In the genomic region with DNA sequence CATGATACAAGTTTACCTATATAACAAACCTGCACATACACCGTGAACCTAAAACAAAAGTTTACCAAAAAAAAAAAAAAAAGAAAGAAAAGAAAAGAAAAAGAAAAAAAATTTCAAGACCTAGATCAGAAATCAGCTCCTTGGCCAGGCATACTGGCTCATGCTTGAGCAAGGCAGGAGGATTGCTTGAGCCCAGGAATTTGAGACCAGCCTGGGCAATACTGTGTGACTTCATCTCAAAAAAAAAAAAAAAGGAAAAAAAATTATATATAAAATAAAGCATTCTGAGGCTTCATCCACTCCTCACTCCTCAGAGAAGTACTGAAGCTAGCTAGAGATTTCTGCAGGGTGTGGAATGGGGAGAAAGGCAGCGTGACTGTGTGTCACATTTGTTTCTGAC, we compare ENCODE assay signal across 21 cellular contexts. TPM values are rescaled to one million over a fixed set of nuclear protein-coding genes. Genes with fewer than 3 reads are reported as not detected.
DNase-seq lines count a peak whose midpoint lies in the region; ATAC-seq and TF ChIP-seq lines count a peak whose summit lies in the region.
"Had no signal": no experiment of that assay in that cellular context is flagged by ENCODE, and none has a peak within 500 bp of the region (broad histone marks: within the 10 kb centered on the region; RNA-seq: fewer than 3 reads in every experiment).

No MANE protein-coding gene starts in this region.

- H3K4me3 ChIP-seq in gastroesophageal sphincter (no peak overlapping the region), gastrocnemius medialis (no peak overlapping the region)
- H3K4me3 ChIP-seq: suprapubic skin had no signal

- H3K27me3 Mint-ChIP-seq in Calu3 (ENCODE audit: unreplicated experiment): no peaks in the 10 kb centered on the region

- H3K9me3 ChIP-seq in gastroesophageal sphincter: no peaks in the 10 kb centered on the region
- H3K9me3 ChIP-seq in gastrocnemius medialis: no peaks in the 10 kb centered on the region
- H3K9me3 ChIP-seq: suprapubic skin had no signal

- TF ChIP-seq POLR2A in gastroesophageal sphincter (IDR thresholded peaks at IDR 0.05) (no peak), gastrocnemius medialis (IDR thresholded peaks at IDR 0.05) (no peak)

- CTCF ChIA-PET in Calu3 (lab: Charles Lee): no interaction called here

- intact Hi-C loops in Calu3 (cut with micrococcal nuclease; ENCODE audit: unreplicated experiment) (no loop called here), gastrocnemius medialis (cut with DNase I; ENCODE audit: low total_unique reads) (no loop called here)

- TF ChIP-seq CTCF in Calu3 (IDR thresholded peaks at IDR 0.05; ENCODE audit: unreplicated experiment): no peak
- TF ChIP-seq CTCF in gastroesophageal sphincter (IDR thresholded peaks at IDR 0.05): no peak
- TF ChIP-seq CTCF in gastrocnemius medialis (IDR thresholded peaks at IDR 0.05 in 4 of 5, conservative IDR thresholded peaks at IDR 0.05 in 1 of 5): no peak
- no peak for TF ChIP-seq CTCF in GM10266 (IDR thresholded peaks at IDR 0.05; ENCODE audit: control insufficient read depth, insufficient read depth, low read depth, missing control alignments)

- H3K9me3 Mint-ChIP-seq in Calu3 (ENCODE audit: low read depth, unreplicated experiment): no peaks in the 10 kb centered on the region

- WGBS in gastroesophageal sphincter (ENCODE audit: low coverage in 1 of 2), 2 donors: 83 to 90% methylated on average over 2 of the region's 2 CpGs

- TF ChIP-seq EP300 in gastroesophageal sphincter (IDR thresholded peaks at IDR 0.05): no peak

- H3K27ac Mint-ChIP-seq in Calu3 (ENCODE audit: unreplicated experiment): no peak overlapping the region

- BruUV-seq in Calu3 (replicated peaks; lab: Mats Ljungman, UMichigan): TSS peak; percentile 47

- H3K27me3 ChIP-seq in gastroesophageal sphincter (no peaks in the 10 kb centered on the region), gastrocnemius medialis (no peaks in the 10 kb centered on the region)
- H3K27me3 ChIP-seq: suprapubic skin had no signal

- H3K36me3 ChIP-seq in gastroesophageal sphincter: no peaks in the 10 kb centered on the region
- H3K36me3 ChIP-seq in gastrocnemius medialis: no peaks in the 10 kb centered on the region
- H3K36me3 ChIP-seq: suprapubic skin had no signal

- ATAC-seq in gastroesophageal sphincter (no peak), gastrocnemius medialis (no peak), SK-N-SH treated with all-trans-retinoic acid at 6 μM for 48 hours (no peak), GM21825 (IDR thresholded peaks at IDR 0.05; ENCODE audit: unreplicated experiment) (no peak)
- ATAC-seq: left cardiac atrium had no signal

- H3K4me1 ChIP-seq in gastroesophageal sphincter (peaks cover 0 to 56% (median 23%) of the 10 kb centered on the region in 3 donors), gastrocnemius medialis (peaks cover 12 to 15% of the 10 kb centered on the region in 2 donors)

- DNase-seq in Calu3 (no peak), amniotic stem cell (lab: John Stamatoyannopoulos, UW) (peak; percentile 14), gastrocnemius medialis (no peak), GM10266 (ENCODE audit: extremely low spot score) (no peak), NCI-H345 (lab: John Stamatoyannopoulos, UW) (no peak)
- DNase-seq: activated CD4-positive, alpha-beta T cell treated with anti-CD3 and anti-CD28 coated beads, Interleukin-2, amount 50 U/mL, for 1 hour; activated CD8-positive, alpha-beta memory T cell treated with anti-CD3 and anti-CD28 coated beads, Interleukin-2, amount 50 U/mL, for 48 hours; activated gamma-delta T cell; aorta; DND-41; foreskin melanocyte; left cardiac atrium; midbrain; NCI-H526; retina; SHP77 treated with DMSO at 0.1 percent for 48 hours had no signal

- peak overlapping the region in 3 of 4 donors; percentile 88 to 96 (median 93) for H3K27ac ChIP-seq in gastroesophageal sphincter
- H3K27ac ChIP-seq in gastrocnemius medialis: peak overlapping the region; percentile 86 to 95 (median 89)
- H3K27ac ChIP-seq: suprapubic skin had no signal

- in situ Hi-C loops in gastrocnemius medialis (cut with MboI; ENCODE audit: low sequenced_read_pairs in 4 of 4): loop anchor here in 1 of 4 donors (25.0 kb wide), 1 partner anchor 319 kb away; no protein-coding TSS in a partner anchor

- peaks cover 25% of the 10 kb centered on the region for H3K36me3 Mint-ChIP-seq in Calu3 (ENCODE audit: insufficient read depth, unreplicated experiment)

- H3K4me3 Mint-ChIP-seq in Calu3 (ENCODE audit: low read depth, unreplicated experiment): no peak overlapping the region

- peaks cover 35% of the 10 kb centered on the region for H3K4me1 Mint-ChIP-seq in Calu3 (ENCODE audit: low read depth, unreplicated experiment)

TF ChIP-seq in SK-N-SH treated with all-trans-retinoic acid at 6 μM for 48 hours, 23 proteins besides CTCF, POLR2A, EP300 and RAD21:
- TF ChIP-seq ISL1 (CRISPR knock-in tag; IDR thresholded peaks at IDR 0.05) (no peak), ZNF70 (CRISPR knock-in tag; IDR thresholded peaks at IDR 0.05) (no peak), BACH2 (CRISPR knock-in tag; IDR thresholded peaks at IDR 0.05; ENCODE audit: borderline replicate concordance) (no peak)
- TF ChIP-seq, protein P1, sequence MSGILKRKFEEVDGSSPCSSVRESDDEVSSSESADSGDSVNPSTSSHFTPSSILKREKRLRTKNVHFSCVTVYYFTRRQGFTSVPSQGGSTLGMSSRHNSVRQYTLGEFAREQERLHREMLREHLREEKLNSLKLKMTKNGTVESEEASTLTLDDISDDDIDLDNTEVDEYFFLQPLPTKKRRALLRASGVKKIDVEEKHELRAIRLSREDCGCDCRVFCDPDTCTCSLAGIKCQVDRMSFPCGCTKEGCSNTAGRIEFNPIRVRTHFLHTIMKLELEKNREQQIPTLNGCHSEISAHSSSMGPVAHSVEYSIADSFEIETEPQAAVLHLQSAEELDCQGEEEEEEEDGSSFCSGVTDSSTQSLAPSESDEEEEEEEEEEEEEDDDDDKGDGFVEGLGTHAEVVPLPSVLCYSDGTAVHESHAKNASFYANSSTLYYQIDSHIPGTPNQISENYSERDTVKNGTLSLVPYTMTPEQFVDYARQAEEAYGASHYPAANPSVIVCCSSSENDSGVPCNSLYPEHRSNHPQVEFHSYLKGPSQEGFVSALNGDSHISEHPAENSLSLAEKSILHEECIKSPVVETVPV (CRISPR knock-in tag; IDR thresholded peaks at IDR 0.05): no peak
- TF ChIP-seq, protein P2, sequence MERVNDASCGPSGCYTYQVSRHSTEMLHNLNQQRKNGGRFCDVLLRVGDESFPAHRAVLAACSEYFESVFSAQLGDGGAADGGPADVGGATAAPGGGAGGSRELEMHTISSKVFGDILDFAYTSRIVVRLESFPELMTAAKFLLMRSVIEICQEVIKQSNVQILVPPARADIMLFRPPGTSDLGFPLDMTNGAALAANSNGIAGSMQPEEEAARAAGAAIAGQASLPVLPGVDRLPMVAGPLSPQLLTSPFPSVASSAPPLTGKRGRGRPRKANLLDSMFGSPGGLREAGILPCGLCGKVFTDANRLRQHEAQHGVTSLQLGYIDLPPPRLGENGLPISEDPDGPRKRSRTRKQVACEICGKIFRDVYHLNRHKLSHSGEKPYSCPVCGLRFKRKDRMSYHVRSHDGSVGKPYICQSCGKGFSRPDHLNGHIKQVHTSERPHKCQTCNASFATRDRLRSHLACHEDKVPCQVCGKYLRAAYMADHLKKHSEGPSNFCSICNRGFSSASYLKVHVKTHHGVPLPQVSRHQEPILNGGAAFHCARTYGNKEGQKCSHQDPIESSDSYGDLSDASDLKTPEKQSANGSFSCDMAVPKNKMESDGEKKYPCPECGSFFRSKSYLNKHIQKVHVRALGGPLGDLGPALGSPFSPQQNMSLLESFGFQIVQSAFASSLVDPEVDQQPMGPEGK (CRISPR knock-in tag; IDR thresholded peaks at IDR 0.05; ENCODE audit: borderline replicate concordance): no peak

RNA-seq across cellular contexts. Expression of a gene that starts 11.8 kb away (rescaled TPM):
- 0.59 TPM in 1 of 2 replicates, not detected in the other for total RNA-seq in Calu3 (2022)
- total RNA-seq in gastroesophageal sphincter: not detected
- total RNA-seq in gastrocnemius medialis: under 1 TPM in 2 of 4 donors, not detected in 2; 0.29 to 0.58 TPM
- total RNA-seq: left cardiac atrium; T-helper 1 cell treated with Interleukin-12 subunit alpha and Interleukin-12 subunit beta and Interleukin-4 antibody, amounts not matched to agents 30 ng/mL and 1 ng/mL, for 36 hours had no signal

RNA-seq across cellular contexts. Expression of a gene that starts 18.7 kb away (rescaled TPM):
- total RNA-seq in Calu3 (2022) (60.4 and 60.9 TPM in 2 replicates), gastroesophageal sphincter (10 to 100 TPM; 52.7 to 96.2 (median 54.2) TPM), gastrocnemius medialis (10 to 100 TPM; 33.8 to 46.4 (median 39.4) TPM)
